Comparison of ENCODE assay signal across 9 cellular contexts in genomic region chr7:94348142-94348541, GRCh38. TPM values are rescaled to one million over a fixed set of nuclear protein-coding genes. Genes with fewer than 3 reads are reported as not detected.
DNase-seq lines count a peak whose midpoint lies in the region; ATAC-seq and TF ChIP-seq lines count a peak whose summit lies in the region.
"Had no signal": no experiment of that assay in that cellular context is flagged by ENCODE, and none has a peak within 500 bp of the region (broad histone marks: within the 10 kb centered on the region; RNA-seq: fewer than 3 reads in every experiment).

No MANE protein-coding gene starts in this region.

- BruUV-seq in MCF 10A (replicated peaks; lab: Mats Ljungman, UMichigan) = no TSS peak

- H3K27ac Mint-ChIP-seq in MCF 10A (ENCODE audit: low read depth, unreplicated experiment) (no peak overlapping the region), T-cell (no peak overlapping the region)
- H3K27ac Mint-ChIP-seq in activated T-cell treated with anti-CD3 and anti-CD28 coated beads, Interleukin-2, amount 50 U/mL, for 72 hours = no peak overlapping the region

- no peaks in the 10 kb centered on the region for H3K4me1 ChIP-seq in breast epithelium
- H3K4me1 ChIP-seq in vagina = peaks cover 10% of the 10 kb centered on the region

- TF ChIP-seq CTCF in MCF 10A (IDR thresholded peaks at IDR 0.05; ENCODE audit: unreplicated experiment) (no peak), breast epithelium (IDR thresholded peaks at IDR 0.05) (no peak), vagina (IDR thresholded peaks at IDR 0.05) (no peak)

- H3K27ac ChIP-seq in breast epithelium (peak overlapping the region in 1 of 2 donors; percentile 20), vagina (peak overlapping the region; percentile 76)
- H3K27ac ChIP-seq: 22Rv1 had no signal

- CTCF ChIA-PET in MCF 10A (lab: Yijun Ruan, JAX) (interaction anchor here (1.0 kb wide), 1 partner anchor 52 kb away, joined by 4 read pairs; no protein-coding TSS in a partner anchor), T-cell (lab: Charles Lee) (no interaction called here)

- H3K4me3 ChIP-seq in breast epithelium = no peak overlapping the region
- H3K4me3 ChIP-seq in vagina = no peak overlapping the region

- H3K9me3 ChIP-seq in breast epithelium (no peaks in the 10 kb centered on the region), vagina (no peaks in the 10 kb centered on the region)

- H3K27me3 ChIP-seq in breast epithelium = no peaks in the 10 kb centered on the region
- no peaks in the 10 kb centered on the region for H3K27me3 ChIP-seq in vagina

- H3K36me3 Mint-ChIP-seq in MCF 10A (ENCODE audit: insufficient read depth, unreplicated experiment) (no peaks in the 10 kb centered on the region), T-cell (no peaks in the 10 kb centered on the region)
- no peaks in the 10 kb centered on the region for H3K36me3 Mint-ChIP-seq in activated T-cell treated with anti-CD3 and anti-CD28 coated beads, Interleukin-2, amount 50 U/mL, for 72 hours (ENCODE audit: insufficient read depth in 2 of 2)

- H3K9me3 Mint-ChIP-seq in MCF 10A (ENCODE audit: unreplicated experiment) (no peaks in the 10 kb centered on the region), T-cell (no peaks in the 10 kb centered on the region)
- no peaks in the 10 kb centered on the region for H3K9me3 Mint-ChIP-seq in activated T-cell treated with anti-CD3 and anti-CD28 coated beads, Interleukin-2, amount 50 U/mL, for 72 hours

- TF ChIP-seq POLR2A in breast epithelium (IDR thresholded peaks at IDR 0.05) = no peak
- no peak for TF ChIP-seq POLR2A in vagina (IDR thresholded peaks at IDR 0.05)

- intact Hi-C loops in MCF 10A (cut with micrococcal nuclease) (no loop called here), breast epithelium (cut with DNase I; ENCODE audit: low total_unique reads) (no loop called here), vagina (cut with DNase I) (no loop called here)

- H3K4me3 Mint-ChIP-seq in MCF 10A (ENCODE audit: unreplicated experiment) (no peak overlapping the region), T-cell (no peak overlapping the region)
- H3K4me3 Mint-ChIP-seq in activated T-cell treated with anti-CD3 and anti-CD28 coated beads, Interleukin-2, amount 50 U/mL, for 72 hours = no peak overlapping the region

- H3K4me1 Mint-ChIP-seq in MCF 10A (ENCODE audit: insufficient read depth, unreplicated experiment) (peaks cover 4% of the 10 kb centered on the region), T-cell (no peaks in the 10 kb centered on the region)
- H3K4me1 Mint-ChIP-seq in activated T-cell treated with anti-CD3 and anti-CD28 coated beads, Interleukin-2, amount 50 U/mL, for 72 hours (ENCODE audit: low read depth) = no peaks in the 10 kb centered on the region

- peak; percentile 9 for DNase-seq in MCF 10A (ENCODE audit: unreplicated experiment)
- no peak for DNase-seq in breast epithelium (ENCODE audit: low spot score in 2 of 2)
- DNase-seq in fibroblast of gingiva (ENCODE audit: low read depth) = peak; percentile 97
- peak; percentile 78 for DNase-seq in myocyte (ENCODE audit: low read depth)
- DNase-seq in vagina (ENCODE audit: extremely low spot score in 2 of 2) = no peak
- DNase-seq in activated T-cell treated with anti-CD3 and anti-CD28 coated beads, Interleukin-2, amount 50 U/mL, for 72 hours = no peak
- DNase-seq in activated CD8-positive, alpha-beta memory T cell treated with anti-CD3 and anti-CD28 coated beads for 24 hours = no peak
- DNase-seq in T-cell = no peak

- H3K36me3 ChIP-seq in breast epithelium (no peaks in the 10 kb centered on the region), vagina (no peaks in the 10 kb centered on the region)

- POLR2A ChIA-PET in MCF 10A (lab: Yijun Ruan, JAX) (no interaction called here), T-cell (lab: Charles Lee) (no interaction called here)

- no peaks in the 10 kb centered on the region for H3K27me3 Mint-ChIP-seq in MCF 10A (ENCODE audit: insufficient read depth, unreplicated experiment)
- peaks cover 11% of the 10 kb centered on the region for H3K27me3 Mint-ChIP-seq in activated T-cell treated with anti-CD3 and anti-CD28 coated beads, Interleukin-2, amount 50 U/mL, for 72 hours (ENCODE audit: low read depth)
- H3K27me3 Mint-ChIP-seq in T-cell = peaks cover 2 to 8% of the 10 kb centered on the region in 2 donors

- no peak for ATAC-seq in activated T-cell treated with anti-CD3 and anti-CD28 coated beads, Interleukin-2, amount 50 U/mL, for 72 hours (replicated peaks in 1 of 2)
- no peak for ATAC-seq in T-cell (replicated peaks in 1 of 4)

RNA-seq across cellular contexts. Expression of gene COL1A2, which starts 46.6 kb away (rescaled TPM):
- not detected in 2 replicates for total RNA-seq in MCF 10A (2022)
- 100 to 1,000 TPM in 2 of 3 donors, 10 to 100 TPM in 1; 94.5 to 300 (median 113) TPM for total RNA-seq in breast epithelium
- 1,439 and 1,654 TPM in 2 replicates for total RNA-seq in myocyte
- polyA plus RNA-seq in myocyte (2012) = 6,351 TPM
- 199 TPM for total RNA-seq in vagina
- total RNA-seq in activated T-cell treated with anti-CD3 and anti-CD28 coated beads, Interleukin-2, amount 50 U/mL, for 72 hours = under 1 TPM; 0.31 to 0.56 TPM
- total RNA-seq in T-cell = 1 to 10 TPM in 3 of 5 donors, not detected in 2; 2.5 to 4.7 (median 3.1) TPM

Comparison
In these comparisons a context has a peak if more than half of its experiments do, and no peak if none do; other contexts are left out.
1. DNase-seq: peak in MCF 10A (single experiment), fibroblast of gingiva (single experiment) and myocyte (single experiment); none in breast epithelium (0 of 2), vagina (0 of 2), activated T-cell treated with anti-CD3 and anti-CD28 coated beads, Interleukin-2, amount 50 U/mL, for 72 hours (0 of 2), activated CD8-positive, alpha-beta memory T cell treated with anti-CD3 and anti-CD28 coated beads for 24 hours (single experiment) and T-cell (0 of 34).
2. RNA of gene COL1A2, which starts 46.6 kb away (total RNA-seq): 1,439 to 1,654 TPM in myocyte, 199 TPM in vagina (single experiment) and 94.5 to 300 TPM in breast epithelium; 2.5 to 4.7 TPM in T-cell, 0.31 to 0.56 TPM in activated T-cell treated with anti-CD3 and anti-CD28 coated beads, Interleukin-2, amount 50 U/mL, for 72 hours and not detected in MCF 10A; every median in the first group is over 10 times any median in the second.